In the genomic region with DNA sequence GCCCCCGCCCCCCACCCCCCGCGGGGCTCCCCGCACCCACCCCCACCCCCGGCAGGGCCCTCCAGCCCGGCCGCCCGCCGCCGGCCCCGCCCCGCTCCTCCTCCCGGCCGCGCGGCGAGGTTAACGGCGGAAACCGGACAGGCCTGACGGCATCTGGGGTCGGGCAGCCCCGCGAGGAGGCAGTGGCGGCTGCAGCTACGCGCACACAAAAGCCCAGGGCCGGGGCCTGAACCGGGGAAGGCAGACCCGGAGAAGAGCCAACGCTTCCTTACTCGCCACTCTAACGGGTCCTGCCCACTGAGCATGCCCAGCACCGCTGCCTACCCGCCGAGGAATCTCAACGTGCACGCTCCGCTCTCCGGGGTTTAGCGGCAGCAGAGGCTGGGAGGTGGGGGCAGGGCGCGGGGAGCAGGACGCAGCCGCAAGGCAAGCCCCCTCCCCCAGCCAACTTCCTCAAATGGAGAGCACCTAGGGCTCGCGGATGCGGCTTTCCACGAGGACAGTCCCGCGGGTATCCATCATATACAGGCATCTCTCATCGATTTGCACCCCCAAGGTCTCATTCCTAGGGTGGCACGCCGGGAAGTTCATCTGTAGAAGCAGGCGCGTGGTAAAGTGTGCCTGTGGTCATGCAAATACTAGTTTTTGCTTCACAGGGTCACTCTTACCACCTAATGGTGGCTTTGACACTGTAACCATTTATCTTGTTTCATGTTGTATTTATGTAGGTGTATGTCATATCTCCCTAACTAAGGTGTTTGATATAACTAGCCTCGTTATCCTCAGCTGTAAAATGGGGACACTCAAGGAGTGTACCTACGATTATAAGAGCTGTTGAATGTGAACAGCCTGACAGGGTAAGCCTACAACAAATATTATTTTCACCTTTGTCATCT, we compare ENCODE assay signal across 8 cellular contexts. TPM values are rescaled to one million over a fixed set of nuclear protein-coding genes. Genes with fewer than 3 reads are reported as not detected.
DNase-seq lines count a peak whose midpoint lies in the region; ATAC-seq and TF ChIP-seq lines count a peak whose summit lies in the region.

A gene (minus strand): TSS at position 339 of the 896 bp plus-strand sequence. CDS start 761 bp downstream, outside the sequence.

- ATAC-seq in DND-41 (ENCODE audit: insufficient read depth, low read depth), result peak; percentile 78
- ATAC-seq in GM21786 (IDR thresholded peaks at IDR 0.05; ENCODE audit: unreplicated experiment), result peak; percentile 57
- peak; percentile 89 for ATAC-seq in Panc1
- ATAC-seq in activated T-cell treated with anti-CD3 and anti-CD28 coated beads, Interleukin-2, amount 50 U/mL, for 4 hours, result peak; percentile 75 to 78
- ATAC-seq in esophagus mucosa, result peak; percentile 88

- H3K4me2 ChIP-seq in DND-41 (ENCODE audit: insufficient read depth, low read length), result peak within 1 kb of the TSS; percentile 89
- peak within 1 kb of the TSS; percentile 91 for H3K4me2 ChIP-seq in KMS-11

- in situ Hi-C loops in Panc1 (cut with HindIII; ENCODE audit: low pct_unique_long_range_greater_than_20kb, low sequenced_read_pairs), result no loop called here

- no peaks in the 10 kb centered on the region for H3K9me3 ChIP-seq in DND-41 (ENCODE audit: insufficient read depth, low read length, severe bottlenecking)
- H3K9me3 ChIP-seq in Panc1 (ENCODE audit: control insufficient read depth, insufficient read depth, low read depth, low read length), result no peaks in the 10 kb centered on the region
- H3K9me3 ChIP-seq in muscle layer of colon (ENCODE audit: low read length), result no peaks in the 10 kb centered on the region

- peaks cover 5% of the 10 kb centered on the region for H3K36me3 Mint-ChIP-seq in activated T-cell treated with anti-CD3 and anti-CD28 coated beads, Interleukin-2, amount 50 U/mL, for 4 hours (ENCODE audit: insufficient read depth)

- no peaks in the 10 kb centered on the region for H3K27me3 Mint-ChIP-seq in activated T-cell treated with anti-CD3 and anti-CD28 coated beads, Interleukin-2, amount 50 U/mL, for 4 hours (ENCODE audit: low read depth)

- H3K9ac ChIP-seq in DND-41 (ENCODE audit: low read depth, low read length) (peak within 1 kb of the TSS; percentile 80), KMS-11 (peak within 1 kb of the TSS; percentile 83), muscle layer of colon (ENCODE audit: low read length) (peak within 1 kb of the TSS; percentile 27)

- BruUV-seq in Panc1 (replicated peaks; lab: Mats Ljungman, UMichigan), result TSS peak; percentile 95

- no peak for TF ChIP-seq CTCF in DND-41 (IDR thresholded peaks at IDR 0.05; ENCODE audit: borderline replicate concordance, extremely low read depth, low read length, poor library complexity, severe bottlenecking)
- no peak for TF ChIP-seq CTCF in KMS-11 (conservative IDR thresholded peaks at IDR 0.05; ENCODE audit: low read depth, low read length)
- TF ChIP-seq CTCF in Panc1 (IDR thresholded peaks at IDR 0.05), result no peak

- intact Hi-C loops in Panc1 (cut with micrococcal nuclease; ENCODE audit: unreplicated experiment), result no loop called here

- peak within 1 kb of the TSS; percentile 90 for H3K27ac ChIP-seq in DND-41 (ENCODE audit: low read length)
- H3K27ac ChIP-seq in KMS-11, result peak within 1 kb of the TSS; percentile 94
- peak within 1 kb of the TSS; percentile 100 for H3K27ac ChIP-seq in Panc1 (ENCODE audit: low read length)
- H3K27ac ChIP-seq in muscle layer of colon (ENCODE audit: low read depth, low read length), result peak within 1 kb of the TSS; percentile 83

- POLR2A ChIA-PET in Panc1 (lab: Charles Lee), result interaction anchor here (0.6 to 0.7 kb wide), 2 partner anchors 11 to 218 kb away, joined by 3 to 8 read pairs; no protein-coding TSS in a partner anchor

- peak within 1 kb of the TSS; percentile 54 to 81; a peak in 3 of 4 replicates for H3K4me3 ChIP-seq in DND-41 (ENCODE audit: low read depth in 1 of 2, low read length in 2 of 2)
- H3K4me3 ChIP-seq in KMS-11 (IDR thresholded peaks at IDR 0.05; ENCODE audit: insufficient read depth, low read depth, low read length), result peak within 1 kb of the TSS; percentile 97
- H3K4me3 ChIP-seq in Panc1 (ENCODE audit: low read depth in 2 of 2, low read length in 2 of 2), result peak within 1 kb of the TSS; percentile 88 to 96
- peak within 1 kb of the TSS; percentile 74 to 86 for H3K4me3 ChIP-seq in muscle layer of colon (ENCODE audit: low read depth in 1 of 2, low read length in 2 of 2)

- DNase-seq in DND-41 (peak; percentile 97), Panc1 (ENCODE audit: low read depth, low spot score) (peak; percentile 77)
- DNase-seq in activated T-cell treated with anti-CD3 and anti-CD28 coated beads, Interleukin-2, amount 50 U/mL, for 4 hours, result peak; percentile 86
- DNase-seq in stimulated activated CD8-positive, alpha-beta memory T cell treated with anti-CD3 and anti-CD28 coated beads, Interleukin-7, amount 100 ng/mL, for 1 hour (ENCODE audit: low read depth in 2 of 2), result peak; percentile 70 to 73

- peak within 1 kb of the TSS; percentile 81 for H2AFZ ChIP-seq in DND-41 (ENCODE audit: low read depth, low read length)
- peak within 1 kb of the TSS; percentile 55 for H2AFZ ChIP-seq in KMS-11 (ENCODE audit: low read depth)

- peaks cover 40% of the 10 kb centered on the region for H3K4me1 Mint-ChIP-seq in activated T-cell treated with anti-CD3 and anti-CD28 coated beads, Interleukin-2, amount 50 U/mL, for 4 hours (ENCODE audit: low read depth)

- H4K20me1 ChIP-seq in DND-41 (ENCODE audit: insufficient read depth, low read length) (peaks cover 23% of the 10 kb centered on the region), KMS-11 (ENCODE audit: insufficient read depth) (peaks cover 14% of the 10 kb centered on the region; the same call in 1 of the 2 replicates)

- peaks cover 34% of the 10 kb centered on the region for H3K4me1 ChIP-seq in DND-41 (ENCODE audit: insufficient read depth, low read length)
- peaks cover 33% of the 10 kb centered on the region for H3K4me1 ChIP-seq in KMS-11 (ENCODE audit: low read depth, poor library complexity, severe bottlenecking)
- peaks cover 23% of the 10 kb centered on the region for H3K4me1 ChIP-seq in Panc1 (ENCODE audit: control insufficient read depth, insufficient read depth, low read length)
- H3K4me1 ChIP-seq in muscle layer of colon (ENCODE audit: insufficient read depth, low read length), result peaks cover 12% of the 10 kb centered on the region

- CTCF ChIA-PET in Panc1 (lab: Charles Lee), result no interaction called here

- H3K4me3 Mint-ChIP-seq in activated T-cell treated with anti-CD3 and anti-CD28 coated beads, Interleukin-2, amount 50 U/mL, for 4 hours, result peak within 1 kb of the TSS; percentile 89

- no peaks in the 10 kb centered on the region for H3K9me3 Mint-ChIP-seq in activated T-cell treated with anti-CD3 and anti-CD28 coated beads, Interleukin-2, amount 50 U/mL, for 4 hours

- no peaks in the 10 kb centered on the region for H3K36me3 ChIP-seq in DND-41 (ENCODE audit: insufficient read depth, low read length)
- H3K36me3 ChIP-seq in KMS-11 (ENCODE audit: insufficient read depth), result no peaks in the 10 kb centered on the region
- no peaks in the 10 kb centered on the region; the same call in 1 of the 2 replicates for H3K36me3 ChIP-seq in Panc1 (ENCODE audit: control insufficient read depth, insufficient read depth, low read length)
- no peaks in the 10 kb centered on the region for H3K36me3 ChIP-seq in muscle layer of colon (ENCODE audit: insufficient read depth, low read length)

- H3K79me2 ChIP-seq in DND-41 (ENCODE audit: insufficient read depth, low read length), result peaks cover 39% of the 10 kb centered on the region
- peaks cover 37% of the 10 kb centered on the region for H3K79me2 ChIP-seq in KMS-11 (ENCODE audit: insufficient read depth, low read depth)

- no peaks in the 10 kb centered on the region for H3K27me3 ChIP-seq in DND-41 (ENCODE audit: insufficient read depth, low read length, poor library complexity)
- no peaks in the 10 kb centered on the region for H3K27me3 ChIP-seq in KMS-11 (ENCODE audit: insufficient read depth, low read depth)
- no peaks in the 10 kb centered on the region for H3K27me3 ChIP-seq in Panc1 (ENCODE audit: control insufficient read depth, insufficient read depth, low read length)
- H3K27me3 ChIP-seq in muscle layer of colon (ENCODE audit: control insufficient read depth in 1 of 2, insufficient read depth in 2 of 2, low read length in 2 of 2), result no peaks in the 10 kb centered on the region

RNA-seq across cellular contexts. Expression of the gene that starts here (rescaled TPM):
- total RNA-seq in Panc1 (2021; ENCODE audit: unreplicated experiment) (60.8 TPM), esophagus mucosa (52.2 TPM)
- polyA plus RNA-seq in Panc1 (2012; ENCODE audit: insufficient read length), result 37.2 TPM
- 10 to 100 TPM; 71.1 to 75.3 (median 73.6) TPM for total RNA-seq in activated T-cell treated with anti-CD3 and anti-CD28 coated beads, Interleukin-2, amount 50 U/mL, for 4 hours

Comparison
In these comparisons a context has a peak if more than half of its experiments do, and no peak if none do; other contexts are left out.
1. Peak in every context shown above with its lines: DNase-seq, ATAC-seq, H3K4me3 ChIP-seq and H3K27ac ChIP-seq.
2. H3K9ac ChIP-seq: peak in every context shown above with its lines; median percentile 83 in KMS-11; 80 in DND-41; 27 in muscle layer of colon.